10 cellular contexts compared by ENCODE assay signal in the genomic region with DNA sequence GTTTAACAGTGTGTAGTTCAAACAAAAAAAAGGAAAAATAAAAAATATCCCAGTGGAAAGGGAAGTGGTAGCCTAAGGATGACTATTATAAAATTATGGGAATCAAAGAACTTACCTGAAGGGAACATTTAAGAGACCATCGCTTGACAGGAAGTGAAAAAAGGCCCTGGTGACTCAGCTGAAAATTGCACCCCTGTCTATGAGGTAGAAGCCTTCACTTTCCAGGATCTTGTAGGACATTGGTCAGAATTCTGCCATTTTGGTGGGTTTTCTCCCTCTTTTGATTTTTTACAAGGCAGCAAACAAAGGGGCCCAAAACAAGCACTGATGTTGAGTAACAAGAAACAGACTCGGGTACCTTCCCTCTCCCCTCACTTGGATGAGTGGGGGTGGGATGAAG. TPM values are rescaled to one million over a fixed set of nuclear protein-coding genes. Genes with fewer than 3 reads are reported as not detected.
DNase-seq lines count a peak whose midpoint lies in the region; ATAC-seq and TF ChIP-seq lines count a peak whose summit lies in the region.
"Had no signal": no experiment of that assay in that cellular context is flagged by ENCODE, and none has a peak within 500 bp of the region (broad histone marks: within the 10 kb centered on the region; RNA-seq: fewer than 3 reads in every experiment).

No MANE protein-coding gene starts in this region.

- H3K27ac Mint-ChIP-seq in activated CD8-positive, alpha-beta T cell treated with anti-CD3 and anti-CD28 coated beads, Interleukin-2, amount 10 ng/mL, durations not matched to agents 7 days and 5 days, result peak overlapping the region; percentile 65

- H3K4me1 ChIP-seq in liver (ENCODE audit: control insufficient read depth in 4 of 4, insufficient read depth in 4 of 4, low read length in 3 of 4) (peaks cover 2 to 5% (median 2%) of the 10 kb centered on the region in 4 donors), subcutaneous abdominal adipose tissue (ENCODE audit: control insufficient read depth in 5 of 5, insufficient read depth in 5 of 5, low read length in 5 of 5) (peaks cover 0 to 8% (median 6%) of the 10 kb centered on the region in 5 donors)

- TF ChIP-seq CTCF in liver (IDR thresholded peaks at IDR 0.05; ENCODE audit: low read depth, low read length, missing input control), result no peak

- no peaks in the 10 kb centered on the region for H3K9me3 ChIP-seq in liver (ENCODE audit: control insufficient read depth in 4 of 4, low read length in 3 of 4)
- H3K9me3 ChIP-seq in subcutaneous abdominal adipose tissue (ENCODE audit: control insufficient read depth in 5 of 5, low read length in 5 of 5), result no peaks in the 10 kb centered on the region

- no peaks in the 10 kb centered on the region for H3K27me3 Mint-ChIP-seq in activated CD8-positive, alpha-beta T cell treated with anti-CD3 and anti-CD28 coated beads, Interleukin-2, amount 10 ng/mL, durations not matched to agents 7 days and 5 days (ENCODE audit: low read depth)

- peaks cover 27 to 78% (median 74%) of the 10 kb centered on the region in 4 donors for H3K36me3 ChIP-seq in liver (ENCODE audit: control insufficient read depth in 4 of 4, insufficient read depth in 3 of 4, low read depth in 1 of 4, low read length in 3 of 4)
- H3K36me3 ChIP-seq in subcutaneous abdominal adipose tissue (ENCODE audit: control insufficient read depth in 5 of 5, insufficient read depth in 5 of 5, low read length in 5 of 5), result peaks cover 52 to 96% (median 93%) of the 10 kb centered on the region in 5 donors

- WGBS in liver, result 47% methylated on average over 2 of the region's 2 CpGs

- peaks cover 90% of the 10 kb centered on the region for H3K36me3 Mint-ChIP-seq in activated CD8-positive, alpha-beta T cell treated with anti-CD3 and anti-CD28 coated beads, Interleukin-2, amount 10 ng/mL, durations not matched to agents 7 days and 5 days (ENCODE audit: low read depth)

- no peak for TF ChIP-seq RAD21 in liver (IDR thresholded peaks at IDR 0.05)

- DNase-seq in activated CD8-positive, alpha-beta memory T cell treated with anti-CD3 and anti-CD28 coated beads for 24 hours, result peak; percentile 50
- no peak for DNase-seq in activated CD8-positive, alpha-beta memory T cell treated with anti-CD3 and anti-CD28 coated beads, Interleukin-2, amount 50 U/mL, for 4 hours
- no peak for DNase-seq in activated CD8-positive, alpha-beta T cell treated with anti-CD3 and anti-CD28 coated beads, Interleukin-2, amount 10 ng/mL, durations not matched to agents 7 days and 5 days
- DNase-seq in stimulated activated CD4-positive, alpha-beta T cell treated with anti-CD3 and anti-CD28 coated beads, Interleukin-4, amount 100 ng/mL, for 24 hours, result no peak
- DNase-seq in nucleus accumbens (lab: John Stamatoyannopoulos, UW), result no peak
- DNase-seq in HuH-7.5 (ENCODE audit: low spot score), result no peak
- DNase-seq: NCI-H82; stimulated activated CD4-positive, alpha-beta T cell treated with anti-CD3 and anti-CD28 coated beads, Interleukin-4, amount 100 ng/mL, for 4 hours had no signal

- ATAC-seq in activated CD8-positive, alpha-beta T cell treated with anti-CD3 and anti-CD28 coated beads, Interleukin-2, amount 10 ng/mL, durations not matched to agents 7 days and 5 days, result no peak

- H3K9me3 Mint-ChIP-seq in activated CD8-positive, alpha-beta T cell treated with anti-CD3 and anti-CD28 coated beads, Interleukin-2, amount 10 ng/mL, durations not matched to agents 7 days and 5 days (ENCODE audit: insufficient read depth), result no peaks in the 10 kb centered on the region

- peak overlapping the region; percentile 81 to 92 for H3K27ac ChIP-seq in liver (ENCODE audit: low read depth in 1 of 2, low read length in 2 of 2)
- peak overlapping the region; percentile 45 for H3K27ac ChIP-seq in subcutaneous abdominal adipose tissue (ENCODE audit: low read depth, low read length)

- no peaks in the 10 kb centered on the region for H3K27me3 ChIP-seq in liver (ENCODE audit: control insufficient read depth in 4 of 4, insufficient read depth in 4 of 4, low read length in 3 of 4)
- no peaks in the 10 kb centered on the region for H3K27me3 ChIP-seq in subcutaneous abdominal adipose tissue (ENCODE audit: control insufficient read depth in 5 of 5, insufficient read depth in 4 of 5, low read length in 5 of 5)

- peak overlapping the region; percentile 15 to 41 for H3K9ac ChIP-seq in liver (ENCODE audit: low read depth in 1 of 2, low read length in 2 of 2)
- H3K9ac ChIP-seq in subcutaneous abdominal adipose tissue (ENCODE audit: low read length in 5 of 5), result no peak overlapping the region

- no peak overlapping the region for H3K4me3 Mint-ChIP-seq in activated CD8-positive, alpha-beta T cell treated with anti-CD3 and anti-CD28 coated beads, Interleukin-2, amount 10 ng/mL, durations not matched to agents 7 days and 5 days

- peaks cover 62% of the 10 kb centered on the region for H3K4me1 Mint-ChIP-seq in activated CD8-positive, alpha-beta T cell treated with anti-CD3 and anti-CD28 coated beads, Interleukin-2, amount 10 ng/mL, durations not matched to agents 7 days and 5 days (ENCODE audit: low read depth)

- POLR2A ChIA-PET in activated CD8-positive, alpha-beta T cell treated with anti-CD3 and anti-CD28 coated beads, Interleukin-2, amount 10 ng/mL, durations not matched to agents 7 days and 5 days (lab: Charles Lee), result interaction anchor here (1.0 to 1.7 kb wide), 3 partner anchors 9 to 15 kb away, joined by 3 to 6 read pairs (median 4); no protein-coding TSS in a partner anchor

- CTCF ChIA-PET in activated CD8-positive, alpha-beta T cell treated with anti-CD3 and anti-CD28 coated beads, Interleukin-2, amount 10 ng/mL, durations not matched to agents 7 days and 5 days (lab: Charles Lee), result interaction anchor here (1.0 to 1.5 kb wide), 6 partner anchors 8 to 208 kb away, joined by 3 to 5 read pairs (median 4); no protein-coding TSS in a partner anchor

- H3K4me3 ChIP-seq in liver (ENCODE audit: low read depth in 1 of 3, low read length in 3 of 3) (no peak overlapping the region), subcutaneous abdominal adipose tissue (ENCODE audit: low read depth in 1 of 5, low read length in 5 of 5) (no peak overlapping the region)

TF ChIP-seq in liver, 16 proteins besides CTCF, POLR2A, EP300 and RAD21 (continues in another document):
- no peak for TF ChIP-seq NR2F2 (IDR thresholded peaks at IDR 0.05)
- no peak for TF ChIP-seq SP1 (IDR thresholded peaks at IDR 0.05)
- TF ChIP-seq TAF1 (conservative IDR thresholded peaks at IDR 0.05), result no peak
- TF ChIP-seq, protein P1, sequence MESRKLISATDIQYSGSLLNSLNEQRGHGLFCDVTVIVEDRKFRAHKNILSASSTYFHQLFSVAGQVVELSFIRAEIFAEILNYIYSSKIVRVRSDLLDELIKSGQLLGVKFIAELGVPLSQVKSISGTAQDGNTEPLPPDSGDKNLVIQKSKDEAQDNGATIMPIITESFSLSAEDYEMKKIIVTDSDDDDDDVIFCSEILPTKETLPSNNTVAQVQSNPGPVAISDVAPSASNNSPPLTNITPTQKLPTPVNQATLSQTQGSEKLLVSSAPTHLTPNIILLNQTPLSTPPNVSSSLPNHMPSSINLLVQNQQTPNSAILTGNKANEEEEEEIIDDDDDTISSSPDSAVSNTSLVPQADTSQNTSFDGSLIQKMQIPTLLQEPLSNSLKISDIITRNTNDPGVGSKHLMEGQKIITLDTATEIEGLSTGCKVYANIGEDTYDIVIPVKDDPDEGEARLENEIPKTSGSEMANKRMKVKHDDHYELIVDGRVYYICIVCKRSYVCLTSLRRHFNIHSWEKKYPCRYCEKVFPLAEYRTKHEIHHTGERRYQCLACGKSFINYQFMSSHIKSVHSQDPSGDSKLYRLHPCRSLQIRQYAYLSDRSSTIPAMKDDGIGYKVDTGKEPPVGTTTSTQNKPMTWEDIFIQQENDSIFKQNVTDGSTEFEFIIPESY (IDR thresholded peaks at IDR 0.05), result no peak
- no peak for TF ChIP-seq RXRA (IDR thresholded peaks at IDR 0.05)
- no peak for TF ChIP-seq EGR1 (IDR thresholded peaks at IDR 0.05; ENCODE audit: low read depth in 2 of 2)
- no peak for TF ChIP-seq FOXA1 (IDR thresholded peaks at IDR 0.05)
- no peak for TF ChIP-seq GABPA (IDR thresholded peaks at IDR 0.05 in 1 of 2, conservative IDR thresholded peaks at IDR 0.05 in 1 of 2)
- TF ChIP-seq, protein P2, sequence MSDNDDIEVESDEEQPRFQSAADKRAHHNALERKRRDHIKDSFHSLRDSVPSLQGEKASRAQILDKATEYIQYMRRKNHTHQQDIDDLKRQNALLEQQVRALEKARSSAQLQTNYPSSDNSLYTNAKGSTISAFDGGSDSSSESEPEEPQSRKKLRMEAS (IDR thresholded peaks at IDR 0.05), result no peak
- no peak for TF ChIP-seq YY1 (IDR thresholded peaks at IDR 0.05)
- no peak for TF ChIP-seq JUND (IDR thresholded peaks at IDR 0.05)
- TF ChIP-seq, protein P3, sequence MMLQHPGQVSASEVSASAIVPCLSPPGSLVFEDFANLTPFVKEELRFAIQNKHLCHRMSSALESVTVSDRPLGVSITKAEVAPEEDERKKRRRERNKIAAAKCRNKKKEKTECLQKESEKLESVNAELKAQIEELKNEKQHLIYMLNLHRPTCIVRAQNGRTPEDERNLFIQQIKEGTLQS (IDR thresholded peaks at IDR 0.05), result no peak
- no peak for TF ChIP-seq HNF4A (conservative IDR thresholded peaks at IDR 0.05)

RNA-seq across cellular contexts. Expression of a gene that starts 15.6 kb away (rescaled TPM):
- total RNA-seq in activated CD8-positive, alpha-beta T cell treated with anti-CD3 and anti-CD28 coated beads, Interleukin-2, amount 10 ng/mL, durations not matched to agents 7 days and 5 days, result 100 to 1,000 TPM; 443 to 445 TPM
- 100 to 1,000 TPM; 279 to 451 TPM for total RNA-seq in liver
- 10 to 100 TPM; 46.3 to 67.3 TPM for polyA plus RNA-seq in liver

RNA-seq across cellular contexts. Expression of a gene that starts 22.6 kb away (rescaled TPM):
- 1 to 10 TPM in 1 of 2 experiments, under 1 TPM in 1; 0.99 to 1.0 TPM for total RNA-seq in activated CD8-positive, alpha-beta T cell treated with anti-CD3 and anti-CD28 coated beads, Interleukin-2, amount 10 ng/mL, durations not matched to agents 7 days and 5 days
- 10 to 100 TPM in 1 of 2 donors, 1 to 10 TPM in 1; 8.1 to 12.8 TPM for total RNA-seq in liver
- 10 to 100 TPM in 1 of 2 donors, 1 to 10 TPM in 1; 3.5 to 10.9 TPM for polyA plus RNA-seq in liver

RNA-seq across cellular contexts. Expression of a gene that starts 35.5 kb away (rescaled TPM):
- not detected for total RNA-seq in activated CD8-positive, alpha-beta T cell treated with anti-CD3 and anti-CD28 coated beads, Interleukin-2, amount 10 ng/mL, durations not matched to agents 7 days and 5 days
- under 1 TPM in 1 of 2 donors, not detected in 1; 0.05 TPM for total RNA-seq in liver
- not detected for polyA plus RNA-seq in liver

Comparison
In these comparisons a context has a peak if more than half of its experiments do, and no peak if none do; other contexts are left out.
1. H3K9ac ChIP-seq: peak in liver (2 of 2); none in subcutaneous abdominal adipose tissue (0 of 5).
2. RNA of a gene that starts 22.6 kb away (total RNA-seq): 8.1 to 12.8 TPM in liver; 0.99 to 1.0 TPM in activated CD8-positive, alpha-beta T cell treated with anti-CD3 and anti-CD28 coated beads, Interleukin-2, amount 10 ng/mL, durations not matched to agents 7 days and 5 days; every median in the first group is over 4 times any median in the second.